ENCODE assay signal across 1 cellular context in genomic region chr2:24077879-24078278, GRCh38.
TF ChIP-seq lines count a peak whose summit lies in the region.

No MANE protein-coding gene starts in this region.

TF ChIP-seq in GM23338, 12 proteins besides CTCF, POLR2A, EP300 and RAD21 (continued from another document):
- TF ChIP-seq, protein P1, sequence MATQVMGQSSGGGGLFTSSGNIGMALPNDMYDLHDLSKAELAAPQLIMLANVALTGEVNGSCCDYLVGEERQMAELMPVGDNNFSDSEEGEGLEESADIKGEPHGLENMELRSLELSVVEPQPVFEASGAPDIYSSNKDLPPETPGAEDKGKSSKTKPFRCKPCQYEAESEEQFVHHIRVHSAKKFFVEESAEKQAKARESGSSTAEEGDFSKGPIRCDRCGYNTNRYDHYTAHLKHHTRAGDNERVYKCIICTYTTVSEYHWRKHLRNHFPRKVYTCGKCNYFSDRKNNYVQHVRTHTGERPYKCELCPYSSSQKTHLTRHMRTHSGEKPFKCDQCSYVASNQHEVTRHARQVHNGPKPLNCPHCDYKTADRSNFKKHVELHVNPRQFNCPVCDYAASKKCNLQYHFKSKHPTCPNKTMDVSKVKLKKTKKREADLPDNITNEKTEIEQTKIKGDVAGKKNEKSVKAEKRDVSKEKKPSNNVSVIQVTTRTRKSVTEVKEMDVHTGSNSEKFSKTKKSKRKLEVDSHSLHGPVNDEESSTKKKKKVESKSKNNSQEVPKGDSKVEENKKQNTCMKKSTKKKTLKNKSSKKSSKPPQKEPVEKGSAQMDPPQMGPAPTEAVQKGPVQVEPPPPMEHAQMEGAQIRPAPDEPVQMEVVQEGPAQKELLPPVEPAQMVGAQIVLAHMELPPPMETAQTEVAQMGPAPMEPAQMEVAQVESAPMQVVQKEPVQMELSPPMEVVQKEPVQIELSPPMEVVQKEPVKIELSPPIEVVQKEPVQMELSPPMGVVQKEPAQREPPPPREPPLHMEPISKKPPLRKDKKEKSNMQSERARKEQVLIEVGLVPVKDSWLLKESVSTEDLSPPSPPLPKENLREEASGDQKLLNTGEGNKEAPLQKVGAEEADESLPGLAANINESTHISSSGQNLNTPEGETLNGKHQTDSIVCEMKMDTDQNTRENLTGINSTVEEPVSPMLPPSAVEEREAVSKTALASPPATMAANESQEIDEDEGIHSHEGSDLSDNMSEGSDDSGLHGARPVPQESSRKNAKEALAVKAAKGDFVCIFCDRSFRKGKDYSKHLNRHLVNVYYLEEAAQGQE (IDR thresholded peaks at IDR 0.05; ENCODE audit: unreplicated experiment), result no peak
- TF ChIP-seq EZH2phosphoT487 (IDR thresholded peaks at IDR 0.05; ENCODE audit: unreplicated experiment) (no peak), JUNB (IDR thresholded peaks at IDR 0.05; ENCODE audit: unreplicated experiment) (no peak), POLR2AphosphoS5 (IDR thresholded peaks at IDR 0.05; ENCODE audit: low read depth) (no peak), ZNF462 (CRISPR knock-in tag; IDR thresholded peaks at IDR 0.05) (no peak), EZH2 (IDR thresholded peaks at IDR 0.05; ENCODE audit: low read depth, unreplicated experiment) (no peak), ETS1 (IDR thresholded peaks at IDR 0.05) (no peak), NANOG (IDR thresholded peaks at IDR 0.05; ENCODE audit: borderline replicate concordance) (no peak), ZNF331 (CRISPR knock-in tag; IDR thresholded peaks at IDR 0.05; ENCODE audit: low read depth) (no peak)
